ENCODE assay signal across 8 cellular contexts in genomic region chr1:35451125-35451528, GRCh38.
DNase-seq lines count a peak whose midpoint lies in the region; ATAC-seq and TF ChIP-seq lines count a peak whose summit lies in the region.

No MANE protein-coding gene starts in this region.

- H3K56ac ChIP-seq in IMR-90 (ENCODE audit: extremely low read depth, insufficient read depth, low read length), result no peak overlapping the region; the same call in 1 of the 2 replicates

- peak; percentile 87 for TF ChIP-seq CTCF in IMR-90 (conservative IDR thresholded peaks at IDR 0.05; ENCODE audit: low read depth, low read length)
- peak; percentile 90 for TF ChIP-seq CTCF in osteocyte (IDR thresholded peaks at IDR 0.05)
- peak; percentile 32 to 91 (median 84) for TF ChIP-seq CTCF in thyroid gland (IDR thresholded peaks at IDR 0.05)

- in situ Hi-C loops in IMR-90 (cut with MboI; ENCODE audit: low sequenced_read_pairs), result loop anchor here (5.0 kb wide), 2 partner anchors 111 to 266 kb away; partner anchors contain the start of gene C1orf216

- dilution Hi-C loops in IMR-90 (cut with HindIII; ENCODE audit: low sequenced_read_pairs, unreplicated experiment), result no loop called here

- BruUV-seq in IMR-90 (replicated peaks; lab: Mats Ljungman, UMichigan), result no TSS peak

- H2BK15ac ChIP-seq in IMR-90 (ENCODE audit: low read depth, low read length), result no peak overlapping the region

- DNase-seq in ELF-1 (ENCODE audit: low read depth, low spot score) (peak; percentile 83), IMR-90 (peak; percentile 81), RPMI8226 (peak; percentile 76), foreskin melanocyte (peak; percentile 74), osteocyte (ENCODE audit: extremely low spot score, unreplicated experiment) (peak; percentile 89), thyroid gland (peak; percentile 83 to 84), mesenteric fat pad (ENCODE audit: low spot score) (no peak)
- DNase-seq in activated T-helper 9 cell treated with anti-CD3 and anti-CD28 coated beads, Interleukin-2, amount 50 U/mL, for 16 hours (ENCODE audit: low read depth), result peak; percentile 65

- no peaks in the 10 kb centered on the region for H3K9me3 Mint-ChIP-seq in osteocyte (ENCODE audit: unreplicated experiment)

- H2BK120ac ChIP-seq in IMR-90 (ENCODE audit: low read depth, low read length), result no peak overlapping the region

- no peak overlapping the region; the same call in 1 of the 2 replicates for H3K18ac ChIP-seq in IMR-90 (ENCODE audit: low read depth, low read length)

- no peak overlapping the region for H3K4me3 ChIP-seq in IMR-90 (ENCODE audit: insufficient read depth, low read depth, low read length)
- H3K4me3 ChIP-seq in thyroid gland (replicated peaks in 1 of 3), result no peak overlapping the region

- H3K4me1 ChIP-seq in IMR-90 (ENCODE audit: control insufficient read depth, insufficient read depth, low read length), result peaks cover 25% of the 10 kb centered on the region
- peaks cover 22 to 58% of the 10 kb centered on the region in 2 donors for H3K4me1 ChIP-seq in thyroid gland

- H3K4me1 Mint-ChIP-seq in osteocyte (ENCODE audit: unreplicated experiment), result peaks cover 12% of the 10 kb centered on the region

- TF ChIP-seq POLR2A in IMR-90 (IDR thresholded peaks at IDR 0.05; ENCODE audit: low read depth, low read length), result no peak
- no peak for TF ChIP-seq POLR2A in thyroid gland (IDR thresholded peaks at IDR 0.05)

- H3K79me1 ChIP-seq in IMR-90 (ENCODE audit: low read depth in 1 of 2, low read length in 2 of 2), result peaks cover 7 to 23% of the 10 kb centered on the region in 2 experiments; a peak in 3 of 4 replicates

- TF ChIP-seq RAD21 in IMR-90 (IDR thresholded peaks at IDR 0.05; ENCODE audit: low read length), result peak; percentile 83

- POLR2A ChIA-PET in IMR-90 (lab: Charles Lee; ENCODE audit: unreplicated experiment), result interaction anchor here (1.2 to 1.3 kb wide), 2 partner anchors 106 to 111 kb away, joined by 4 read pairs; partner anchors contain the start of genes KIAA0319L and NCDN

- no CpG with 5 or more reads among the region's 3 CpGs for WGBS in IMR-90 (ENCODE audit: extremely low coverage in 2 of 2, insufficient read length in 1 of 2), 2 experiments
- 8 to 12% methylated on average over 3 of the region's 3 CpGs for WGBS in thyroid gland, 2 donors

- 0 out of 2 replicates have a peak overlapping the region, but pooled peaks have one; percentile 1 for H3K4ac ChIP-seq in IMR-90 (ENCODE audit: low read depth, low read length)

- CTCF ChIA-PET in IMR-90 (lab: Yijun Ruan, JAX), result interaction anchor here (0.6 to 2.7 kb wide), 17 partner anchors 15 to 271 kb away, joined by 3 to 21 read pairs (median 4); partner anchors contain the start of genes KIAA0319L and NCDN

- peak overlapping the region; percentile 45; the same call in 1 of the 2 replicates for H3K27ac ChIP-seq in IMR-90 (ENCODE audit: insufficient read depth, low read length)
- H3K27ac ChIP-seq in thyroid gland, result no peak overlapping the region

- H2BK20ac ChIP-seq in IMR-90 (ENCODE audit: low read depth, low read length), result no peak overlapping the region

- no peak overlapping the region for H3K4me3 Mint-ChIP-seq in osteocyte (ENCODE audit: unreplicated experiment)

- H3K4me2 ChIP-seq in IMR-90 (ENCODE audit: low read depth, low read length), result no peak overlapping the region

- peak overlapping the region in 1 of 2 experiments; percentile 56; a peak in 1 of 4 replicates for H4K8ac ChIP-seq in IMR-90 (ENCODE audit: low read depth in 2 of 2, low read length in 2 of 2)

- intact Hi-C loops in IMR-90 (cut with micrococcal nuclease) (loop anchor here (1.0 to 5.0 kb wide), 4 partner anchors 107 to 324 kb away; no protein-coding TSS in a partner anchor), thyroid gland (cut with DNase I) (loop anchor here (2.0 to 5.0 kb wide), 2 partner anchors 114 to 276 kb away; no protein-coding TSS in a partner anchor)

- H3K9ac ChIP-seq in IMR-90 (ENCODE audit: low read depth, low read length), result no peak overlapping the region

- peak; percentile 68 for ATAC-seq in IMR-90 (ENCODE audit: low read depth)

- peaks cover 15% of the 10 kb centered on the region for H3K36me3 Mint-ChIP-seq in osteocyte (ENCODE audit: unreplicated experiment)

- no peak overlapping the region for H2AFZ ChIP-seq in IMR-90 (replicated peaks; ENCODE audit: low read length, poor library complexity)

- H3K23ac ChIP-seq in IMR-90 (ENCODE audit: low read depth, low read length), result no peak overlapping the region

- H4K5ac ChIP-seq in IMR-90 (ENCODE audit: low read depth, low read length), result no peak overlapping the region

- 0 out of 2 replicates have a peak overlapping the region, but pooled peaks have one; percentile 31 for H2AK5ac ChIP-seq in IMR-90 (ENCODE audit: low read depth, low read length)

- peaks cover 18% of the 10 kb centered on the region for H3K9me1 ChIP-seq in IMR-90 (ENCODE audit: insufficient read depth, low read length)

- H3K27me3 Mint-ChIP-seq in osteocyte (ENCODE audit: unreplicated experiment), result no peaks in the 10 kb centered on the region

- no peak overlapping the region for H3K27ac Mint-ChIP-seq in osteocyte (ENCODE audit: unreplicated experiment)

- no peak overlapping the region for H2BK5ac ChIP-seq in IMR-90 (ENCODE audit: low read depth, low read length, poor library complexity, severe bottlenecking)

- peak overlapping the region; percentile 28; the same call in 1 of the 2 replicates for H4K91ac ChIP-seq in IMR-90 (ENCODE audit: insufficient read depth, low read depth, low read length)

- peaks cover 4% of the 10 kb centered on the region; the same call in 1 of the 2 replicates for H4K20me1 ChIP-seq in IMR-90 (ENCODE audit: insufficient read depth, low read length)

- H3K27me3 ChIP-seq in IMR-90 (ENCODE audit: control insufficient read depth, insufficient read depth, low read length) (no peaks in the 10 kb centered on the region), thyroid gland (no peaks in the 10 kb centered on the region)

- H2AK9ac ChIP-seq in IMR-90 (replicated peaks; ENCODE audit: low read depth, low read length, poor library complexity), result peak overlapping the region; percentile 38

- H3K9me3 ChIP-seq in IMR-90 (ENCODE audit: control insufficient read depth, insufficient read depth, low read length), result no peaks in the 10 kb centered on the region
- H3K9me3 ChIP-seq in thyroid gland, result no peaks in the 10 kb centered on the region

- no peak overlapping the region for H3K14ac ChIP-seq in IMR-90 (replicated peaks; ENCODE audit: low read depth, low read length)

- H3K36me3 ChIP-seq in IMR-90 (ENCODE audit: control insufficient read depth, insufficient read depth, low read length) (peaks cover 11% of the 10 kb centered on the region; the same call in 1 of the 2 replicates), thyroid gland (peaks cover 5 to 6% of the 10 kb centered on the region in 2 donors)

TF ChIP-seq in IMR-90, 13 proteins besides CTCF, POLR2A, EP300 and RAD21:
- no peak for TF ChIP-seq MAZ (IDR thresholded peaks at IDR 0.05; ENCODE audit: borderline replicate concordance, low read depth, low read length)
- peak; percentile 84 for TF ChIP-seq SMC3 (IDR thresholded peaks at IDR 0.05; ENCODE audit: low read depth, low read length)
- no peak for TF ChIP-seq ELK1 (IDR thresholded peaks at IDR 0.05; ENCODE audit: borderline replicate concordance, low read depth, low read length)
- no peak for TF ChIP-seq RFX5 (IDR thresholded peaks at IDR 0.05; ENCODE audit: low read depth, low read length)
